Comparison of ENCODE assay signal across 1 cellular context in the genomic region with DNA sequence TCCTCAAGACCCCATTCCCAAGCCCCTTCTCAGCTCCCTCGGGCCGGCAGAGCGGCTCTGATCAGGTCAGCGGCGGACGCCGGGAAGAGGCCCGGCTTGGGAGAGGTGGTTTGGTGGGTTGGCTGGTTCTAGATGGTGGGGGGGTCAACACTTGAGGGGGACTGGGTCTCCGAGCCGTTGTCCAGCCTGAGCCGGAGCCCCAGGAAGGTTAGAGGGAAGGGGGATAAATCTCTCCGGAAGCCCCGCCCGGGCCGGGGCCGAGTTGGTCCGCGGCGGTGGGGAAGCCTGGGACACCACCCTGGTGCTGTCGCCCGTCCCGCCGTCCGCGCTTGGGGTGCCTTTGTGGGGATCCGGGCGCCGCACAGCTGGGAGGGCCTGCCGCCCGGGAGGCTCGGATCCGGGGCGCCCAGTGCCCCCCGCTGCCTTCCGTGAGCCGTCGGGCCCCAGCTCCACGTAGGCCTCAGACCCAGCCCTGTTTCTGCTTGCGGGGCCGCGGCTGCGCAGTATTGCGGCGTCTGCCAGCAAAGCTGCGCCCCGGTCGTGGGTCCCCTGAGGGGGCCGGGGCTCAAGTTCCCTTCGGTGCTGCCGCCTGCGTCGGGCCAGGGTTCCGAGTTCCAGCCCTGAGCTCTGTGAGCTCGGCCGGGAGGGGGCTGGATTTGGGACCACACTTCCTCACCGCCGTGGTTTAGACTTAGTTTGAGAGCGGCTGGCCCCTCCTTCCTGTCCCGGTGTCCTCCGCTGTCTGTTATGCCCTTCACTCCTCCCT.
TF ChIP-seq lines count a peak whose summit lies in the region.

No MANE protein-coding gene starts in this region.

TF ChIP-seq in HepG2, 621 proteins besides CTCF, POLR2A, EP300 and RAD21 (continued from another document and continues in another):
- TF ChIP-seq, protein P1, sequence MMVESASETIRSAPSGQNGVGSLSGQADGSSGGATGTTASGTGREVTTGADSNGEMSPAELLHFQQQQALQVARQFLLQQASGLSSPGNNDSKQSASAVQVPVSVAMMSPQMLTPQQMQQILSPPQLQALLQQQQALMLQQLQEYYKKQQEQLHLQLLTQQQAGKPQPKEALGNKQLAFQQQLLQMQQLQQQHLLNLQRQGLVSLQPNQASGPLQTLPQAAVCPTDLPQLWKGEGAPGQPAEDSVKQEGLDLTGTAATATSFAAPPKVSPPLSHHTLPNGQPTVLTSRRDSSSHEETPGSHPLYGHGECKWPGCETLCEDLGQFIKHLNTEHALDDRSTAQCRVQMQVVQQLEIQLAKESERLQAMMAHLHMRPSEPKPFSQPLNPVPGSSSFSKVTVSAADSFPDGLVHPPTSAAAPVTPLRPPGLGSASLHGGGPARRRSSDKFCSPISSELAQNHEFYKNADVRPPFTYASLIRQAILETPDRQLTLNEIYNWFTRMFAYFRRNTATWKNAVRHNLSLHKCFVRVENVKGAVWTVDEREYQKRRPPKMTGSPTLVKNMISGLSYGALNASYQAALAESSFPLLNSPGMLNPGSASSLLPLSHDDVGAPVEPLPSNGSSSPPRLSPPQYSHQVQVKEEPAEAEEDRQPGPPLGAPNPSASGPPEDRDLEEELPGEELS (CRISPR knock-in tag; IDR thresholded peaks at IDR 0.05): peak; percentile 31; the same call in 1 of the 2 replicates
- TF ChIP-seq MTA1 (CRISPR knock-in tag; IDR thresholded peaks at IDR 0.05; ENCODE audit: borderline replicate concordance): no peak
- no peak for TF ChIP-seq ZNF44 (CRISPR knock-in tag; IDR thresholded peaks at IDR 0.05)
- TF ChIP-seq ZNF670 (CRISPR knock-in tag; IDR thresholded peaks at IDR 0.05; ENCODE audit: borderline replicate concordance): peak; percentile 66; the same call in 1 of the 2 replicates
- TF ChIP-seq, protein P2, sequence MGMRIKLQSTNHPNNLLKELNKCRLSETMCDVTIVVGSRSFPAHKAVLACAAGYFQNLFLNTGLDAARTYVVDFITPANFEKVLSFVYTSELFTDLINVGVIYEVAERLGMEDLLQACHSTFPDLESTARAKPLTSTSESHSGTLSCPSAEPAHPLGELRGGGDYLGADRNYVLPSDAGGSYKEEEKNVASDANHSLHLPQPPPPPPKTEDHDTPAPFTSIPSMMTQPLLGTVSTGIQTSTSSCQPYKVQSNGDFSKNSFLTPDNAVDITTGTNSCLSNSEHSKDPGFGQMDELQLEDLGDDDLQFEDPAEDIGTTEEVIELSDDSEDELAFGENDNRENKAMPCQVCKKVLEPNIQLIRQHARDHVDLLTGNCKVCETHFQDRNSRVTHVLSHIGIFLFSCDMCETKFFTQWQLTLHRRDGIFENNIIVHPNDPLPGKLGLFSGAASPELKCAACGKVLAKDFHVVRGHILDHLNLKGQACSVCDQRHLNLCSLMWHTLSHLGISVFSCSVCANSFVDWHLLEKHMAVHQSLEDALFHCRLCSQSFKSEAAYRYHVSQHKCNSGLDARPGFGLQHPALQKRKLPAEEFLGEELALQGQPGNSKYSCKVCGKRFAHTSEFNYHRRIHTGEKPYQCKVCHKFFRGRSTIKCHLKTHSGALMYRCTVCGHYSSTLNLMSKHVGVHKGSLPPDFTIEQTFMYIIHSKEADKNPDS (CRISPR knock-in tag; IDR thresholded peaks at IDR 0.05): no peak
- no peak for TF ChIP-seq HNF4G (IDR thresholded peaks at IDR 0.05; ENCODE audit: borderline replicate concordance, low read depth, low read length)
- peak; percentile 56; the same call in 1 of the 2 replicates for TF ChIP-seq HNF4G (CRISPR knock-in tag; IDR thresholded peaks at IDR 0.05; ENCODE audit: borderline replicate concordance, low read depth)
- TF ChIP-seq ZFP36L2 (CRISPR knock-in tag; IDR thresholded peaks at IDR 0.05): no peak
- TF ChIP-seq, protein P3, sequence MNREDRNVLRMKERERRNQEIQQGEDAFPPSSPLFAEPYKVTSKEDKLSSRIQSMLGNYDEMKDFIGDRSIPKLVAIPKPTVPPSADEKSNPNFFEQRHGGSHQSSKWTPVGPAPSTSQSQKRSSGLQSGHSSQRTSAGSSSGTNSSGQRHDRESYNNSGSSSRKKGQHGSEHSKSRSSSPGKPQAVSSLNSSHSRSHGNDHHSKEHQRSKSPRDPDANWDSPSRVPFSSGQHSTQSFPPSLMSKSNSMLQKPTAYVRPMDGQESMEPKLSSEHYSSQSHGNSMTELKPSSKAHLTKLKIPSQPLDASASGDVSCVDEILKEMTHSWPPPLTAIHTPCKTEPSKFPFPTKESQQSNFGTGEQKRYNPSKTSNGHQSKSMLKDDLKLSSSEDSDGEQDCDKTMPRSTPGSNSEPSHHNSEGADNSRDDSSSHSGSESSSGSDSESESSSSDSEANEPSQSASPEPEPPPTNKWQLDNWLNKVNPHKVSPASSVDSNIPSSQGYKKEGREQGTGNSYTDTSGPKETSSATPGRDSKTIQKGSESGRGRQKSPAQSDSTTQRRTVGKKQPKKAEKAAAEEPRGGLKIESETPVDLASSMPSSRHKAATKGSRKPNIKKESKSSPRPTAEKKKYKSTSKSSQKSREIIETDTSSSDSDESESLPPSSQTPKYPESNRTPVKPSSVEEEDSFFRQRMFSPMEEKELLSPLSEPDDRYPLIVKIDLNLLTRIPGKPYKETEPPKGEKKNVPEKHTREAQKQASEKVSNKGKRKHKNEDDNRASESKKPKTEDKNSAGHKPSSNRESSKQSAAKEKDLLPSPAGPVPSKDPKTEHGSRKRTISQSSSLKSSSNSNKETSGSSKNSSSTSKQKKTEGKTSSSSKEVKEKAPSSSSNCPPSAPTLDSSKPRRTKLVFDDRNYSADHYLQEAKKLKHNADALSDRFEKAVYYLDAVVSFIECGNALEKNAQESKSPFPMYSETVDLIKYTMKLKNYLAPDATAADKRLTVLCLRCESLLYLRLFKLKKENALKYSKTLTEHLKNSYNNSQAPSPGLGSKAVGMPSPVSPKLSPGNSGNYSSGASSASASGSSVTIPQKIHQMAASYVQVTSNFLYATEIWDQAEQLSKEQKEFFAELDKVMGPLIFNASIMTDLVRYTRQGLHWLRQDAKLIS (CRISPR knock-in tag; IDR thresholded peaks at IDR 0.05): no peak
- TF ChIP-seq SOX6 (IDR thresholded peaks at IDR 0.05): no peak
- TF ChIP-seq SOX6 (CRISPR knock-in tag; IDR thresholded peaks at IDR 0.05): no peak
- TF ChIP-seq, protein P4, sequence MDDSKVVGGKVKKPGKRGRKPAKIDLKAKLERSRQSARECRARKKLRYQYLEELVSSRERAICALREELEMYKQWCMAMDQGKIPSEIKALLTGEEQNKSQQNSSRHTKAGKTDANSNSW (CRISPR knock-in tag; IDR thresholded peaks at IDR 0.05; ENCODE audit: borderline replicate concordance): no peak
- TF ChIP-seq SOX5 (CRISPR knock-in tag; IDR thresholded peaks at IDR 0.05; ENCODE audit: borderline replicate concordance): no peak
- TF ChIP-seq ZNF296 (CRISPR knock-in tag; conservative IDR thresholded peaks at IDR 0.05): no peak
- TF ChIP-seq ZNF253 (CRISPR knock-in tag; IDR thresholded peaks at IDR 0.05; ENCODE audit: borderline replicate concordance): no peak
- TF ChIP-seq EED (CRISPR knock-in tag; IDR thresholded peaks at IDR 0.05): no peak
- no peak for TF ChIP-seq CENPX (CRISPR knock-in tag; IDR thresholded peaks at IDR 0.05)
- TF ChIP-seq YEATS4 (CRISPR knock-in tag; IDR thresholded peaks at IDR 0.05; ENCODE audit: borderline replicate concordance): peak; percentile 83
- TF ChIP-seq KLF9 (CRISPR knock-in tag; IDR thresholded peaks at IDR 0.05; ENCODE audit: low read depth): no peak
- no peak for TF ChIP-seq NFE2L2 (IDR thresholded peaks at IDR 0.05; ENCODE audit: low read length)
- TF ChIP-seq, protein P5, sequence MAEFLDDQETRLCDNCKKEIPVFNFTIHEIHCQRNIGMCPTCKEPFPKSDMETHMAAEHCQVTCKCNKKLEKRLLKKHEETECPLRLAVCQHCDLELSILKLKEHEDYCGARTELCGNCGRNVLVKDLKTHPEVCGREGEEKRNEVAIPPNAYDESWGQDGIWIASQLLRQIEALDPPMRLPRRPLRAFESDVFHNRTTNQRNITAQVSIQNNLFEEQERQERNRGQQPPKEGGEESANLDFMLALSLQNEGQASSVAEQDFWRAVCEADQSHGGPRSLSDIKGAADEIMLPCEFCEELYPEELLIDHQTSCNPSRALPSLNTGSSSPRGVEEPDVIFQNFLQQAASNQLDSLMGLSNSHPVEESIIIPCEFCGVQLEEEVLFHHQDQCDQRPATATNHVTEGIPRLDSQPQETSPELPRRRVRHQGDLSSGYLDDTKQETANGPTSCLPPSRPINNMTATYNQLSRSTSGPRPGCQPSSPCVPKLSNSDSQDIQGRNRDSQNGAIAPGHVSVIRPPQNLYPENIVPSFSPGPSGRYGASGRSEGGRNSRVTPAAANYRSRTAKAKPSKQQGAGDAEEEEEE (CRISPR knock-in tag; IDR thresholded peaks at IDR 0.05; ENCODE audit: borderline replicate concordance): no peak
- TF ChIP-seq RARA (CRISPR knock-in tag; IDR thresholded peaks at IDR 0.05): no peak
- TF ChIP-seq, protein P6, sequence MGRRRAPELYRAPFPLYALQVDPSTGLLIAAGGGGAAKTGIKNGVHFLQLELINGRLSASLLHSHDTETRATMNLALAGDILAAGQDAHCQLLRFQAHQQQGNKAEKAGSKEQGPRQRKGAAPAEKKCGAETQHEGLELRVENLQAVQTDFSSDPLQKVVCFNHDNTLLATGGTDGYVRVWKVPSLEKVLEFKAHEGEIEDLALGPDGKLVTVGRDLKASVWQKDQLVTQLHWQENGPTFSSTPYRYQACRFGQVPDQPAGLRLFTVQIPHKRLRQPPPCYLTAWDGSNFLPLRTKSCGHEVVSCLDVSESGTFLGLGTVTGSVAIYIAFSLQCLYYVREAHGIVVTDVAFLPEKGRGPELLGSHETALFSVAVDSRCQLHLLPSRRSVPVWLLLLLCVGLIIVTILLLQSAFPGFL (CRISPR knock-in tag; IDR thresholded peaks at IDR 0.05): no peak
- TF ChIP-seq NFE2L1 (CRISPR knock-in tag; IDR thresholded peaks at IDR 0.05; ENCODE audit: borderline replicate concordance): no peak
- TF ChIP-seq MEIS2 (CRISPR knock-in tag; IDR thresholded peaks at IDR 0.05): 0 out of 2 replicates have a peak, but pooled peaks have one; percentile 14
- TF ChIP-seq, protein P7, sequence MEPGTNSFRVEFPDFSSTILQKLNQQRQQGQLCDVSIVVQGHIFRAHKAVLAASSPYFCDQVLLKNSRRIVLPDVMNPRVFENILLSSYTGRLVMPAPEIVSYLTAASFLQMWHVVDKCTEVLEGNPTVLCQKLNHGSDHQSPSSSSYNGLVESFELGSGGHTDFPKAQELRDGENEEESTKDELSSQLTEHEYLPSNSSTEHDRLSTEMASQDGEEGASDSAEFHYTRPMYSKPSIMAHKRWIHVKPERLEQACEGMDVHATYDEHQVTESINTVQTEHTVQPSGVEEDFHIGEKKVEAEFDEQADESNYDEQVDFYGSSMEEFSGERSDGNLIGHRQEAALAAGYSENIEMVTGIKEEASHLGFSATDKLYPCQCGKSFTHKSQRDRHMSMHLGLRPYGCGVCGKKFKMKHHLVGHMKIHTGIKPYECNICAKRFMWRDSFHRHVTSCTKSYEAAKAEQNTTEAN (CRISPR knock-in tag; conservative IDR thresholded peaks at IDR 0.05): 0 out of 2 replicates have a peak, but pooled peaks have one; percentile 64
- TF ChIP-seq, protein P8, sequence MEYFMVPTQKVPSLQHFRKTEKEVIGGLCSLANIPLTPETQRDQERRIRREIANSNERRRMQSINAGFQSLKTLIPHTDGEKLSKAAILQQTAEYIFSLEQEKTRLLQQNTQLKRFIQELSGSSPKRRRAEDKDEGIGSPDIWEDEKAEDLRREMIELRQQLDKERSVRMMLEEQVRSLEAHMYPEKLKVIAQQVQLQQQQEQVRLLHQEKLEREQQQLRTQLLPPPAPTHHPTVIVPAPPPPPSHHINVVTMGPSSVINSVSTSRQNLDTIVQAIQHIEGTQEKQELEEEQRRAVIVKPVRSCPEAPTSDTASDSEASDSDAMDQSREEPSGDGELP (IDR thresholded peaks at IDR 0.05; ENCODE audit: borderline replicate concordance, low read depth): no peak
- no peak for TF ChIP-seq SYNCRIP (IDR thresholded peaks at IDR 0.05; ENCODE audit: insufficient read depth, low read depth, low read length)
- TF ChIP-seq ZNF225 (CRISPR knock-in tag; IDR thresholded peaks at IDR 0.05): no peak; the same call in 1 of the 2 replicates
- TF ChIP-seq ISL2 (CRISPR knock-in tag; IDR thresholded peaks at IDR 0.05): peak; percentile 54
- TF ChIP-seq ZNF468 (CRISPR knock-in tag; IDR thresholded peaks at IDR 0.05): no peak
- TF ChIP-seq RCOR2 (CRISPR knock-in tag; IDR thresholded peaks at IDR 0.05): no peak
- no peak for TF ChIP-seq ZNF766 (CRISPR knock-in tag; IDR thresholded peaks at IDR 0.05; ENCODE audit: borderline replicate concordance)
- TF ChIP-seq ZSCAN29 (CRISPR knock-in tag; conservative IDR thresholded peaks at IDR 0.05): no peak
- TF ChIP-seq RBM22 (optimal IDR thresholded peaks at IDR 0.05; ENCODE audit: low read length): peak; percentile 50
- TF ChIP-seq ZNF331 (CRISPR knock-in tag; IDR thresholded peaks at IDR 0.05): peak; percentile 19; the same call in 1 of the 2 replicates
- no peak for TF ChIP-seq ONECUT2 (CRISPR knock-in tag; IDR thresholded peaks at IDR 0.05)
- peak; percentile 26; the same call in 1 of the 2 replicates for TF ChIP-seq ZBTB20 (CRISPR knock-in tag; IDR thresholded peaks at IDR 0.05; ENCODE audit: borderline replicate concordance, low read depth)
- TF ChIP-seq ZNF724P (CRISPR knock-in tag; IDR thresholded peaks at IDR 0.05; ENCODE audit: borderline replicate concordance): peak; percentile 56; the same call in 1 of the 2 replicates
- TF ChIP-seq ZNF251 (CRISPR knock-in tag; IDR thresholded peaks at IDR 0.05): no peak
- TF ChIP-seq, protein P9, sequence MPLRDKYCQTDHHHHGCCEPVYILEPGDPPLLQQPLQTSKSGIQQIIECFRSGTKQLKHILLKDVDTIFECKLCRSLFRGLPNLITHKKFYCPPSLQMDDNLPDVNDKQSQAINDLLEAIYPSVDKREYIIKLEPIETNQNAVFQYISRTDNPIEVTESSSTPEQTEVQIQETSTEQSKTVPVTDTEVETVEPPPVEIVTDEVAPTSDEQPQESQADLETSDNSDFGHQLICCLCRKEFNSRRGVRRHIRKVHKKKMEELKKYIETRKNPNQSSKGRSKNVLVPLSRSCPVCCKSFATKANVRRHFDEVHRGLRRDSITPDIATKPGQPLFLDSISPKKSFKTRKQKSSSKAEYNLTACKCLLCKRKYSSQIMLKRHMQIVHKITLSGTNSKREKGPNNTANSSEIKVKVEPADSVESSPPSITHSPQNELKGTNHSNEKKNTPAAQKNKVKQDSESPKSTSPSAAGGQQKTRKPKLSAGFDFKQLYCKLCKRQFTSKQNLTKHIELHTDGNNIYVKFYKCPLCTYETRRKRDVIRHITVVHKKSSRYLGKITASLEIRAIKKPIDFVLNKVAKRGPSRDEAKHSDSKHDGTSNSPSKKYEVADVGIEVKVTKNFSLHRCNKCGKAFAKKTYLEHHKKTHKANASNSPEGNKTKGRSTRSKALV (CRISPR knock-in tag; IDR thresholded peaks at IDR 0.05): peak; percentile 72; the same call in 1 of the 2 replicates
- TF ChIP-seq ZNF747 (CRISPR knock-in tag; IDR thresholded peaks at IDR 0.05; ENCODE audit: borderline replicate concordance): no peak
- no peak for TF ChIP-seq MBNL3 (CRISPR knock-in tag; conservative IDR thresholded peaks at IDR 0.05)
- no peak for TF ChIP-seq ZNF136 (CRISPR knock-in tag; IDR thresholded peaks at IDR 0.05; ENCODE audit: low read depth)
- TF ChIP-seq HOXA7 (CRISPR knock-in tag; IDR thresholded peaks at IDR 0.05): no peak
- no peak for TF ChIP-seq MLLT10 (CRISPR knock-in tag; IDR thresholded peaks at IDR 0.05)
- peak; percentile 47; the same call in 1 of the 2 replicates for TF ChIP-seq AHR (CRISPR knock-in tag; IDR thresholded peaks at IDR 0.05)
- peak; percentile 48; the same call in 1 of the 2 replicates for TF ChIP-seq ZNF264 (CRISPR knock-in tag; IDR thresholded peaks at IDR 0.05)
- TF ChIP-seq NFIC (IDR thresholded peaks at IDR 0.05; ENCODE audit: low read length): no peak
- peak; percentile 75; the same call in 1 of the 2 replicates for TF ChIP-seq ZNF839 (CRISPR knock-in tag; IDR thresholded peaks at IDR 0.05; ENCODE audit: borderline replicate concordance)
- TF ChIP-seq ZFP37 (CRISPR knock-in tag; IDR thresholded peaks at IDR 0.05; ENCODE audit: borderline replicate concordance): no peak
- no peak; the same call in 1 of the 2 replicates for TF ChIP-seq JUNB (CRISPR knock-in tag; IDR thresholded peaks at IDR 0.05; ENCODE audit: borderline replicate concordance)
